22 cellular contexts compared by ENCODE assay signal in genomic region chr14:54747616-54748015, GRCh38.
"Had no signal": no experiment of that assay in that cellular context is flagged by ENCODE, and none has a peak within 500 bp of the region (broad histone marks: within the 10 kb centered on the region; RNA-seq: fewer than 3 reads in every experiment).

No MANE protein-coding gene starts in this region.

- H3K4me1 ChIP-seq: lower lobe of right lung, neural progenitor cell, spleen, testis had no signal

- H3K4me3 ChIP-seq: esophagus squamous epithelium, lower lobe of right lung, neural progenitor cell, sigmoid colon, skin epidermis, spleen, testis, tibial artery had no signal

- H3K27ac ChIP-seq: esophagus squamous epithelium, lower lobe of right lung, neural progenitor cell, parathyroid adenoma, skin epidermis, spleen, testis, tibial artery had no signal

- H3K4me2 ChIP-seq: neural progenitor cell had no signal

- H3K79me2 ChIP-seq: parathyroid adenoma had no signal

- H3K27me3 ChIP-seq: esophagus squamous epithelium, neural progenitor cell, sigmoid colon, spleen, testis, tibial artery had no signal

- H3K9me3 ChIP-seq: esophagus squamous epithelium, lower lobe of right lung, sigmoid colon, spleen, testis, tibial artery had no signal

- FAIRE-seq: endometrium, frontal cortex, keratinocyte had no signal

- H3K9ac ChIP-seq: neural progenitor cell, parathyroid adenoma had no signal

- H3K36me3 ChIP-seq: neural progenitor cell had no signal

- DNase-seq: cortex of kidney; effector memory CD8-positive, alpha-beta T cell; erythroblast; esophagus squamous epithelium; left ventricle myocardium superior; lower lobe of right lung; naive thymus-derived CD4-positive, alpha-beta T cell; right cardiac atrium; sigmoid colon; spleen; stimulated activated CD4-positive, alpha-beta T cell treated with anti-CD3 and anti-CD28 coated beads, Interleukin-4, amount 100 ng/mL, for 4 hours; stimulated activated naive CD8-positive, alpha-beta T cell treated with anti-CD3 and anti-CD28 coated beads, Interleukin-15, Interleukin-2, amounts not matched to agents 100 U/mL and 50 U/mL, for 24 hours; substantia nigra; testis; tibial artery had no signal

- ATAC-seq: effector memory CD8-positive, alpha-beta T cell; left ventricle myocardium superior; lower lobe of right lung; naive thymus-derived CD4-positive, alpha-beta T cell; right cardiac atrium; stimulated activated memory B cell treated with anti-CD40 and anti-IgM and Interleukin-4, amounts not matched to agents 10 μg/mL and 1 μg/mL and 100 μg/mL, for 72 hours; stimulated activated naive CD8-positive, alpha-beta T cell treated with anti-CD3 and anti-CD28 coated beads, Interleukin-15, Interleukin-2, amounts not matched to agents 100 U/mL and 50 U/mL, for 24 hours had no signal

- H2AFZ ChIP-seq: neural progenitor cell, parathyroid adenoma had no signal
